In genomic region chr18:3297025-3297984, GRCh38 we compare ENCODE assay signal across 1 cellular context.
A peak's percentile ranks its signal among the peaks of the same experiment; 100 is the strongest.
TF ChIP-seq lines count a peak whose summit lies in the region.

No MANE protein-coding gene starts in this region.

TF ChIP-seq in HepG2, 621 proteins besides CTCF, POLR2A, EP300 and RAD21 (continued from another document and continues in another):
- TF ChIP-seq, protein P1, sequence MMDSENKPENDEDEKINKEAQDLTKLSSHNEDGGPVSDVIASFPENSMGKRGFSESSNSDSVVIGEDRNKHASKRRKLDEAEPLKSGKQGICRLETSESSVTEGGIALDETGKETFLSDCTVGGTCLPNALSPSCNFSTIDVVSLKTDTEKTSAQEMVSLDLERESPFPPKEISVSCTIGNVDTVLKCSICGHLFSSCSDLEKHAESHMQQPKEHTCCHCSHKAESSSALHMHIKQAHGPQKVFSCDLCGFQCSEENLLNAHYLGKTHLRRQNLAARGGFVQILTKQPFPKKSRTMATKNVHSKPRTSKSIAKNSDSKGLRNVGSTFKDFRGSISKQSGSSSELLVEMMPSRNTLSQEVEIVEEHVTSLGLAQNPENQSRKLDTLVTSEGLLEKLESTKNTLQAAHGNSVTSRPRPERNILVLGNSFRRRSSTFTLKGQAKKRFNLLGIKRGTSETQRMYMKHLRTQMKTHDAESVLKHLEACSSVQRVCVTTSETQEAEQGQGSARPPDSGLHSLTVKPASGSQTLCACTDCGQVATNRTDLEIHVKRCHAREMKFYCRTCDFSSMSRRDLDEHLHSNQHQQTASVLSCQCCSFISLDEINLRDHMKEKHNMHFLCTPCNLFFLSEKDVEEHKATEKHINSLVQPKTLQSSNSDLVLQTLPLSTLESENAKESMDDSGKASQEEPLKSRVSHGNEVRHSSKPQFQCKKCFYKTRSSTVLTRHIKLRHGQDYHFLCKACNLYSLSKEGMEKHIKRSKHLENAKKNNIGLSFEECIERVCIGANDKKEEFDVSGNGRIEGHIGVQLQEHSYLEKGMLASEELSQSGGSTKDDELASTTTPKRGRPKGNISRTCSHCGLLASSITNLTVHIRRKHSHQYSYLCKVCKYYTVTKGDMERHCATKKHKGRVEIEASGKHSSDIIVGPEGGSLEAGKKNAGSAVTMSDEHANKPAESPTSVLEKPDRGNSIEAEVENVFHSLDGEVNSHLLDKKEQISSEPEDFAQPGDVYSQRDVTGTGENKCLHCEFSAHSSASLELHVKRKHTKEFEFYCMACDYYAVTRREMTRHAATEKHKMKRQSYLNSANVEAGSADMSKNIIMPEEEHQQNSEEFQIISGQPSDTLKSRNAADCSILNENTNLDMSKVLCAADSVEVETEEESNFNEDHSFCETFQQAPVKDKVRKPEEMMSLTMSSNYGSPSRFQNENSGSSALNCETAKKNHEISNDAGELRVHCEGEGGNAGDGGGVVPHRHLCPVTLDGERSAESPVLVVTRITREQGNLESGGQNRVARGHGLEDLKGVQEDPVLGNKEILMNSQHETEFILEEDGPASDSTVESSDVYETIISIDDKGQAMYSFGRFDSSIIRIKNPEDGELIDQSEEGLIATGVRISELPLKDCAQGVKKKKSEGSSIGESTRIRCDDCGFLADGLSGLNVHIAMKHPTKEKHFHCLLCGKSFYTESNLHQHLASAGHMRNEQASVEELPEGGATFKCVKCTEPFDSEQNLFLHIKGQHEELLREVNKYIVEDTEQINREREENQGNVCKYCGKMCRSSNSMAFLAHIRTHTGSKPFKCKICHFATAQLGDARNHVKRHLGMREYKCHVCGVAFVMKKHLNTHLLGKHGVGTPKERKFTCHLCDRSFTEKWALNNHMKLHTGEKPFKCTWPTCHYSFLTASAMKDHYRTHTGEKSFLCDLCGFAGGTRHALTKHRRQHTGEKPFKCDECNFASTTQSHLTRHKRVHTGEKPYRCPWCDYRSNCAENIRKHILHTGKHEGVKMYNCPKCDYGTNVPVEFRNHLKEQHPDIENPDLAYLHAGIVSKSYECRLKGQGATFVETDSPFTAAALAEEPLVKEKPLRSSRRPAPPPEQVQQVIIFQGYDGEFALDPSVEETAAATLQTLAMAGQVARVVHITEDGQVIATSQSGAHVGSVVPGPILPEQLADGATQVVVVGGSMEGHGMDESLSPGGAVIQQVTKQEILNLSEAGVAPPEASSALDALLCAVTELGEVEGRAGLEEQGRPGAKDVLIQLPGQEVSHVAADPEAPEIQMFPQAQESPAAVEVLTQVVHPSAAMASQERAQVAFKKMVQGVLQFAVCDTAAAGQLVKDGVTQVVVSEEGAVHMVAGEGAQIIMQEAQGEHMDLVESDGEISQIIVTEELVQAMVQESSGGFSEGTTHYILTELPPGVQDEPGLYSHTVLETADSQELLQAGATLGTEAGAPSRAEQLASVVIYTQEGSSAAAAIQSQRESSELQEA (CRISPR knock-in tag; IDR thresholded peaks at IDR 0.05; ENCODE audit: not compliant biosample characterization) = no peak
- TF ChIP-seq TRIM24 (CRISPR knock-in tag; IDR thresholded peaks at IDR 0.05) = no peak
- no peak for TF ChIP-seq PAWR (CRISPR knock-in tag; IDR thresholded peaks at IDR 0.05; ENCODE audit: borderline replicate concordance)
- no peak for TF ChIP-seq ZNF10 (CRISPR knock-in tag; IDR thresholded peaks at IDR 0.05; ENCODE audit: borderline replicate concordance, low read depth)
- no peak for TF ChIP-seq AKAP8 (CRISPR knock-in tag; IDR thresholded peaks at IDR 0.05)
- TF ChIP-seq, protein P2, sequence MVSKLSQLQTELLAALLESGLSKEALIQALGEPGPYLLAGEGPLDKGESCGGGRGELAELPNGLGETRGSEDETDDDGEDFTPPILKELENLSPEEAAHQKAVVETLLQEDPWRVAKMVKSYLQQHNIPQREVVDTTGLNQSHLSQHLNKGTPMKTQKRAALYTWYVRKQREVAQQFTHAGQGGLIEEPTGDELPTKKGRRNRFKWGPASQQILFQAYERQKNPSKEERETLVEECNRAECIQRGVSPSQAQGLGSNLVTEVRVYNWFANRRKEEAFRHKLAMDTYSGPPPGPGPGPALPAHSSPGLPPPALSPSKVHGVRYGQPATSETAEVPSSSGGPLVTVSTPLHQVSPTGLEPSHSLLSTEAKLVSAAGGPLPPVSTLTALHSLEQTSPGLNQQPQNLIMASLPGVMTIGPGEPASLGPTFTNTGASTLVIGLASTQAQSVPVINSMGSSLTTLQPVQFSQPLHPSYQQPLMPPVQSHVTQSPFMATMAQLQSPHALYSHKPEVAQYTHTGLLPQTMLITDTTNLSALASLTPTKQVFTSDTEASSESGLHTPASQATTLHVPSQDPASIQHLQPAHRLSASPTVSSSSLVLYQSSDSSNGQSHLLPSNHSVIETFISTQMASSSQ (IDR thresholded peaks at IDR 0.05; ENCODE audit: low read depth) = no peak
- TF ChIP-seq, protein P2 (CRISPR knock-in tag; IDR thresholded peaks at IDR 0.05; ENCODE audit: borderline replicate concordance) = no peak; the same call in 1 of the 2 replicates
- no peak for TF ChIP-seq IKZF1 (IDR thresholded peaks at IDR 0.05)
- no peak for TF ChIP-seq ZNF225 (CRISPR knock-in tag; IDR thresholded peaks at IDR 0.05)
- TF ChIP-seq SMAD3 (CRISPR knock-in tag; IDR thresholded peaks at IDR 0.05) = peak; percentile 74; the same call in 1 of the 2 replicates
- TF ChIP-seq KAT2B (IDR thresholded peaks at IDR 0.05; ENCODE audit: borderline replicate concordance, low read depth, low read length) = no peak
- TF ChIP-seq, protein P3, sequence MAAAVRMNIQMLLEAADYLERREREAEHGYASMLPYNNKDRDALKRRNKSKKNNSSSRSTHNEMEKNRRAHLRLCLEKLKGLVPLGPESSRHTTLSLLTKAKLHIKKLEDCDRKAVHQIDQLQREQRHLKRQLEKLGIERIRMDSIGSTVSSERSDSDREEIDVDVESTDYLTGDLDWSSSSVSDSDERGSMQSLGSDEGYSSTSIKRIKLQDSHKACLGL (CRISPR knock-in tag; IDR thresholded peaks at IDR 0.05) = no peak
- no peak for TF ChIP-seq SMARCE1 (IDR thresholded peaks at IDR 0.05; ENCODE audit: borderline replicate concordance)
- no peak for TF ChIP-seq HNRNPH1 (optimal IDR thresholded peaks at IDR 0.05; ENCODE audit: low read depth, low read length)
- TF ChIP-seq FOXK1 (CRISPR knock-in tag; IDR thresholded peaks at IDR 0.05; ENCODE audit: borderline replicate concordance, low read depth) = peak; percentile 71; the same call in 1 of the 2 replicates
- no peak for TF ChIP-seq ZNF460 (CRISPR knock-in tag; IDR thresholded peaks at IDR 0.05; ENCODE audit: borderline replicate concordance)
- TF ChIP-seq SRSF1 (optimal IDR thresholded peaks at IDR 0.05; ENCODE audit: low read depth, low read length) = no peak
- 0 out of 2 replicates have a peak, but pooled peaks have one; percentile 16 for TF ChIP-seq ZNF652 (CRISPR knock-in tag; IDR thresholded peaks at IDR 0.05; ENCODE audit: borderline replicate concordance, low read depth)
- TF ChIP-seq ZMAT3 (CRISPR knock-in tag; conservative IDR thresholded peaks at IDR 0.05) = 0 out of 2 replicates have a peak, but pooled peaks have one; percentile 44
- no peak for TF ChIP-seq GMEB2 (CRISPR knock-in tag; IDR thresholded peaks at IDR 0.05; ENCODE audit: low read depth)
- TF ChIP-seq ARHGAP35 (CRISPR knock-in tag; IDR thresholded peaks at IDR 0.05; ENCODE audit: borderline replicate concordance) = peak; percentile 64
- no peak for TF ChIP-seq ZNF24 (IDR thresholded peaks at IDR 0.05)
- 0 out of 2 replicates have a peak, but pooled peaks have one; percentile 53 for TF ChIP-seq ZNF180 (CRISPR knock-in tag; IDR thresholded peaks at IDR 0.05; ENCODE audit: borderline replicate concordance, low read depth)
- TF ChIP-seq SRSF9 (IDR thresholded peaks at IDR 0.05; ENCODE audit: borderline replicate concordance, insufficient read depth, low read depth, low read length, poor library complexity, severe bottlenecking) = no peak
- TF ChIP-seq RORA (CRISPR knock-in tag; IDR thresholded peaks at IDR 0.05) = no peak
- TF ChIP-seq RBM39 (IDR thresholded peaks at IDR 0.05; ENCODE audit: low read depth, low read length, poor library complexity, severe bottlenecking) = no peak
- TF ChIP-seq CHD2 (IDR thresholded peaks at IDR 0.05; ENCODE audit: low read depth, low read length) = no peak
- no peak for TF ChIP-seq SIN3B (IDR thresholded peaks at IDR 0.05; ENCODE audit: low read length)
- TF ChIP-seq, protein P4, sequence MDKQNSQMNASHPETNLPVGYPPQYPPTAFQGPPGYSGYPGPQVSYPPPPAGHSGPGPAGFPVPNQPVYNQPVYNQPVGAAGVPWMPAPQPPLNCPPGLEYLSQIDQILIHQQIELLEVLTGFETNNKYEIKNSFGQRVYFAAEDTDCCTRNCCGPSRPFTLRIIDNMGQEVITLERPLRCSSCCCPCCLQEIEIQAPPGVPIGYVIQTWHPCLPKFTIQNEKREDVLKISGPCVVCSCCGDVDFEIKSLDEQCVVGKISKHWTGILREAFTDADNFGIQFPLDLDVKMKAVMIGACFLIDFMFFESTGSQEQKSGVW (CRISPR knock-in tag; IDR thresholded peaks at IDR 0.05; ENCODE audit: borderline replicate concordance) = no peak
- TF ChIP-seq ZNF724P (CRISPR knock-in tag; IDR thresholded peaks at IDR 0.05; ENCODE audit: borderline replicate concordance) = no peak
- no peak for TF ChIP-seq ZC3H4 (CRISPR knock-in tag; IDR thresholded peaks at IDR 0.05; ENCODE audit: borderline replicate concordance)
- TF ChIP-seq RAD51 (IDR thresholded peaks at IDR 0.05; ENCODE audit: borderline replicate concordance) = no peak
- peak; percentile 60 for TF ChIP-seq RBFOX2 (IDR thresholded peaks at IDR 0.05; ENCODE audit: low read depth, low read length)
- TF ChIP-seq, protein P5, sequence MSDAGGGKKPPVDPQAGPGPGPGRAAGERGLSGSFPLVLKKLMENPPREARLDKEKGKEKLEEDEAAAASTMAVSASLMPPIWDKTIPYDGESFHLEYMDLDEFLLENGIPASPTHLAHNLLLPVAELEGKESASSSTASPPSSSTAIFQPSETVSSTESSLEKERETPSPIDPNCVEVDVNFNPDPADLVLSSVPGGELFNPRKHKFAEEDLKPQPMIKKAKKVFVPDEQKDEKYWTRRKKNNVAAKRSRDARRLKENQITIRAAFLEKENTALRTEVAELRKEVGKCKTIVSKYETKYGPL (CRISPR knock-in tag; IDR thresholded peaks at IDR 0.05) = no peak
- TF ChIP-seq DR1 (CRISPR knock-in tag; IDR thresholded peaks at IDR 0.05) = 0 out of 2 replicates have a peak, but pooled peaks have one; percentile 69
- peak; percentile 43; the same call in 1 of the 2 replicates for TF ChIP-seq TBX2 (CRISPR knock-in tag; IDR thresholded peaks at IDR 0.05; ENCODE audit: borderline replicate concordance)
- TF ChIP-seq KMT2A (CRISPR knock-in tag; IDR thresholded peaks at IDR 0.05) = 0 out of 2 replicates have a peak, but pooled peaks have one; percentile 54
- TF ChIP-seq ZFAT (CRISPR knock-in tag; conservative IDR thresholded peaks at IDR 0.05) = no peak
- peak; percentile 56; the same call in 1 of the 2 replicates for TF ChIP-seq HMG20B (CRISPR knock-in tag; conservative IDR thresholded peaks at IDR 0.05)
- TF ChIP-seq NONO (IDR thresholded peaks at IDR 0.05) = no peak
- TF ChIP-seq NONO (CRISPR knock-in tag; conservative IDR thresholded peaks at IDR 0.05) = peak; percentile 91
- TF ChIP-seq YY1 (IDR thresholded peaks at IDR 0.05; ENCODE audit: insufficient read depth, insufficient replicate concordance, low read depth, low read length) = no peak
- no peak for TF ChIP-seq ZNF136 (CRISPR knock-in tag; IDR thresholded peaks at IDR 0.05; ENCODE audit: low read depth)
- TF ChIP-seq ZNF678 (CRISPR knock-in tag; IDR thresholded peaks at IDR 0.05) = peak; percentile 45; the same call in 1 of the 2 replicates
- 0 out of 2 replicates have a peak, but pooled peaks have one; percentile 33 for TF ChIP-seq MEIS2 (CRISPR knock-in tag; IDR thresholded peaks at IDR 0.05)
- TF ChIP-seq MAF1 (CRISPR knock-in tag; IDR thresholded peaks at IDR 0.05; ENCODE audit: borderline replicate concordance) = no peak
- TF ChIP-seq ZNF614 (CRISPR knock-in tag; IDR thresholded peaks at IDR 0.05; ENCODE audit: borderline replicate concordance) = peak; percentile 74; the same call in 1 of the 2 replicates
